11 cellular contexts compared by ENCODE assay signal in genomic region chr5:14560091-14560595, GRCh38. TPM values are rescaled to one million over a fixed set of nuclear protein-coding genes. Genes with fewer than 3 reads are reported as not detected.
DNase-seq lines count a peak whose midpoint lies in the region; ATAC-seq and TF ChIP-seq lines count a peak whose summit lies in the region.
"Had no signal": no experiment of that assay in that cellular context is flagged by ENCODE, and none has a peak within 500 bp of the region (broad histone marks: within the 10 kb centered on the region; RNA-seq: fewer than 3 reads in every experiment).

No MANE protein-coding gene starts in this region.

- TF ChIP-seq CTCF in WERI-Rb-1 (IDR thresholded peaks at IDR 0.05; ENCODE audit: low read depth, low read length) = no peak

- peaks cover 2% of the 10 kb centered on the region for H3K9me3 Mint-ChIP-seq in activated CD8-positive, alpha-beta memory T cell treated with anti-CD3 and anti-CD28 coated beads, Interleukin-2, amount 10 ng/mL, durations not matched to agents 7 days and 5 days (ENCODE audit: low read depth)
- H3K9me3 Mint-ChIP-seq in stimulated activated effector memory CD8-positive, alpha-beta T cell treated with anti-CD3 and anti-CD28 coated beads, Interleukin-12 subunit alpha, Interleukin-12 subunit beta, amount 100 ng/mL, for 72 hours = no peaks in the 10 kb centered on the region

- H3K27me3 ChIP-seq in WERI-Rb-1 (ENCODE audit: insufficient read depth, low read depth, severe bottlenecking) = no peaks in the 10 kb centered on the region
- H3K27me3 ChIP-seq: SJSA1 had no signal

- no peaks in the 10 kb centered on the region for H3K36me3 Mint-ChIP-seq in activated CD8-positive, alpha-beta memory T cell treated with anti-CD3 and anti-CD28 coated beads, Interleukin-2, amount 10 ng/mL, durations not matched to agents 7 days and 5 days
- H3K36me3 Mint-ChIP-seq in stimulated activated effector memory CD8-positive, alpha-beta T cell treated with anti-CD3 and anti-CD28 coated beads, Interleukin-12 subunit alpha, Interleukin-12 subunit beta, amount 100 ng/mL, for 72 hours = no peaks in the 10 kb centered on the region

- ATAC-seq in activated CD8-positive, alpha-beta memory T cell treated with anti-CD3 and anti-CD28 coated beads, Interleukin-2, amount 10 ng/mL, durations not matched to agents 7 days and 5 days = peak; percentile 51
- no peak for ATAC-seq in stimulated activated effector memory CD8-positive, alpha-beta T cell treated with anti-CD3 and anti-CD28 coated beads, Interleukin-12 subunit alpha, Interleukin-12 subunit beta, amount 100 ng/mL, for 72 hours
- ATAC-seq in HG03097 (IDR thresholded peaks at IDR 0.05; ENCODE audit: low FRiP score, unreplicated experiment) (no peak), HG03025 (IDR thresholded peaks at IDR 0.05; ENCODE audit: low FRiP score, unreplicated experiment) (no peak)

- H3K36me3 ChIP-seq in WERI-Rb-1 = no peaks in the 10 kb centered on the region
- H3K36me3 ChIP-seq: SJSA1 had no signal

- H3K4me3 Mint-ChIP-seq in activated CD8-positive, alpha-beta memory T cell treated with anti-CD3 and anti-CD28 coated beads, Interleukin-2, amount 10 ng/mL, durations not matched to agents 7 days and 5 days = no peak overlapping the region
- H3K4me3 Mint-ChIP-seq in stimulated activated effector memory CD8-positive, alpha-beta T cell treated with anti-CD3 and anti-CD28 coated beads, Interleukin-12 subunit alpha, Interleukin-12 subunit beta, amount 100 ng/mL, for 72 hours = peak overlapping the region; percentile 17

- H3K9me3 ChIP-seq in WERI-Rb-1 (ENCODE audit: severe bottlenecking) = no peaks in the 10 kb centered on the region
- H3K9me3 ChIP-seq: SJSA1 had no signal

- peak; percentile 43 for DNase-seq in activated CD8-positive, alpha-beta memory T cell treated with anti-CD3 and anti-CD28 coated beads, Interleukin-2, amount 10 ng/mL, durations not matched to agents 7 days and 5 days
- DNase-seq in activated CD8-positive, alpha-beta memory T cell treated with anti-CD3 and anti-CD28 coated beads, Interleukin-2, amount 50 U/mL, for 48 hours = no peak
- peak; percentile 69 for DNase-seq in NCI-H2107 (lab: John Stamatoyannopoulos, UW)
- DNase-seq in WERI-Rb-1 = peak; percentile 91
- DNase-seq in stimulated activated effector memory CD8-positive, alpha-beta T cell treated with anti-CD3 and anti-CD28 coated beads, Interleukin-12 subunit alpha, Interleukin-12 subunit beta, amount 100 ng/mL, for 72 hours (ENCODE audit: low spot score in 2 of 2) = no peak
- no peak for DNase-seq in cerebellar nuclear complex (lab: John Stamatoyannopoulos, UW)
- DNase-seq: ACHN had no signal

- H3K4me3 ChIP-seq in WERI-Rb-1 (ENCODE audit: low read depth, low read length) = no peak overlapping the region
- H3K4me3 ChIP-seq: SJSA1 had no signal

- peaks cover 13% of the 10 kb centered on the region for H3K4me1 Mint-ChIP-seq in activated CD8-positive, alpha-beta memory T cell treated with anti-CD3 and anti-CD28 coated beads, Interleukin-2, amount 10 ng/mL, durations not matched to agents 7 days and 5 days
- H3K4me1 Mint-ChIP-seq in stimulated activated effector memory CD8-positive, alpha-beta T cell treated with anti-CD3 and anti-CD28 coated beads, Interleukin-12 subunit alpha, Interleukin-12 subunit beta, amount 100 ng/mL, for 72 hours = peaks cover 13% of the 10 kb centered on the region

- peak overlapping the region; percentile 79 for H3K27ac ChIP-seq in WERI-Rb-1
- H3K27ac ChIP-seq: parathyroid adenoma, SJSA1 had no signal

- CTCF ChIA-PET in activated CD8-positive, alpha-beta memory T cell treated with anti-CD3 and anti-CD28 coated beads, Interleukin-2, amount 10 ng/mL, durations not matched to agents 7 days and 5 days (lab: Charles Lee) = interaction anchor here (1.5 kb wide), 1 partner anchor 23 kb away, joined by 6 read pairs; no protein-coding TSS in a partner anchor

- H3K27ac Mint-ChIP-seq in activated CD8-positive, alpha-beta memory T cell treated with anti-CD3 and anti-CD28 coated beads, Interleukin-2, amount 10 ng/mL, durations not matched to agents 7 days and 5 days = peak overlapping the region; percentile 41
- H3K27ac Mint-ChIP-seq in stimulated activated effector memory CD8-positive, alpha-beta T cell treated with anti-CD3 and anti-CD28 coated beads, Interleukin-12 subunit alpha, Interleukin-12 subunit beta, amount 100 ng/mL, for 72 hours = peak overlapping the region; percentile 16

- H3K27me3 Mint-ChIP-seq in activated CD8-positive, alpha-beta memory T cell treated with anti-CD3 and anti-CD28 coated beads, Interleukin-2, amount 10 ng/mL, durations not matched to agents 7 days and 5 days = no peaks in the 10 kb centered on the region

RNA-seq across cellular contexts. Expression of gene OTULINL, which starts 21.4 kb away (rescaled TPM):
- total RNA-seq in activated CD8-positive, alpha-beta memory T cell treated with anti-CD3 and anti-CD28 coated beads, Interleukin-2, amount 10 ng/mL, durations not matched to agents 7 days and 5 days = 10 to 100 TPM; 46.7 to 61.5 TPM

Comparison
In these comparisons a context has a peak if more than half of its experiments do, and no peak if none do; other contexts are left out.
1. DNase-seq: peak in activated CD8-positive, alpha-beta memory T cell treated with anti-CD3 and anti-CD28 coated beads, Interleukin-2, amount 10 ng/mL, durations not matched to agents 7 days and 5 days (single experiment), NCI-H2107 (single experiment) and WERI-Rb-1 (single experiment); none in activated CD8-positive, alpha-beta memory T cell treated with anti-CD3 and anti-CD28 coated beads, Interleukin-2, amount 50 U/mL, for 48 hours (single experiment), stimulated activated effector memory CD8-positive, alpha-beta T cell treated with anti-CD3 and anti-CD28 coated beads, Interleukin-12 subunit alpha, Interleukin-12 subunit beta, amount 100 ng/mL, for 72 hours (0 of 2) and cerebellar nuclear complex (0 of 2).